Comparison of ENCODE assay signal across 18 cellular contexts in the genomic region with DNA sequence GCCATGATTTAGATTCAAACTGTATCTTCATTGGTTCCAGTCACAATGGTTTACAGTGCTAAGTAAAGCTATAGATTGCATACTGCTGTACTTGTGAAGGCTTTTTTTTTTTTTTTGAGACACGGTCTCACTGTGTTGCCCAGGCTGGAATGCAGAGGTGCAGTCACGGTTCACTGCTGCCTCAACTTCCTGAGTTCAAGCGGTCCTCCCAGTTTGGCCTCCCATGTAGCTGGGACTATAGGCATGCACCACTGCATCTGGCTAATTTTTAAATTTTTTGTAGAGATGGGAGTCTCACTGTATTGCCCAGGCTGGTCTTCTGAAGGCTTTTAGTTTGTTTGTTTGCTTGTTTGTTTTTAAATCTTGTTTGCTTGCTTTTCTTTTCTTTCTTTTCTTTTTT. TPM values are rescaled to one million over a fixed set of nuclear protein-coding genes. Genes with fewer than 3 reads are reported as not detected.
A peak's percentile ranks its signal among the peaks of the same experiment; 100 is the strongest.
DNase-seq lines count a peak whose midpoint lies in the region; ATAC-seq and TF ChIP-seq lines count a peak whose summit lies in the region.
"Had no signal": no experiment of that assay in that cellular context is flagged by ENCODE, and none has a peak within 500 bp of the region (broad histone marks: within the 10 kb centered on the region; RNA-seq: fewer than 3 reads in every experiment).

No MANE protein-coding gene starts in this region.

- H3K36me3 ChIP-seq in endodermal cell (ENCODE audit: control insufficient read depth, insufficient read depth, low read length) (peaks cover 36% of the 10 kb centered on the region), esophagus muscularis mucosa (peaks cover 0 to 6% (median 5%) of the 10 kb centered on the region in 4 donors)
- H3K36me3 ChIP-seq: adrenal gland had no signal

- H3K27me3 ChIP-seq in endodermal cell (ENCODE audit: control insufficient read depth, insufficient read depth, low read length, poor library complexity, severe bottlenecking), result no peaks in the 10 kb centered on the region
- H3K27me3 ChIP-seq in esophagus muscularis mucosa, result no peaks in the 10 kb centered on the region
- H3K27me3 ChIP-seq: adrenal gland had no signal

- WGBS in endodermal cell (ENCODE audit: insufficient coverage in 1 of 2, insufficient read length in 1 of 2), 2 experiments, result 90 to 92% methylated on average over 3 of the region's 3 CpGs
- WGBS in esophagus muscularis mucosa, result 90% methylated on average over 3 of the region's 3 CpGs

- no peak overlapping the region for H3K4me3 ChIP-seq in endodermal cell (ENCODE audit: low read length)
- H3K4me3 ChIP-seq in esophagus muscularis mucosa, result no peak overlapping the region
- H3K4me3 ChIP-seq: adrenal gland, HAP-1, psoas muscle had no signal

- DNase-seq in T-helper 1 cell, result no peak
- peak; percentile 33 for DNase-seq in NAMALWA (ENCODE audit: low spot score)
- no peak for DNase-seq in endodermal cell
- DNase-seq in neural crest cell (ENCODE audit: low read depth, low spot score), result no peak
- DNase-seq in NCI-H2081 treated with DMSO at 0.1 percent for 48 hours (lab: John Stamatoyannopoulos, UW), result no peak
- DNase-seq in esophagus muscularis mucosa (ENCODE audit: extremely low spot score), result no peak
- DNase-seq: 8988T; activated CD8-positive, alpha-beta memory T cell treated with anti-CD3 and anti-CD28 coated beads for 24 hours; adrenal gland; effector CD4-positive, alpha-beta T cell; left colon; NCI-H187; NCI-H524; psoas muscle had no signal

- peaks cover 19% of the 10 kb centered on the region for H3K4me1 Mint-ChIP-seq in T-helper 1 cell treated with Interleukin-12 subunit alpha and Interleukin-12 subunit beta and Interleukin-4 antibody, amounts not matched to agents 30 μg/mL and 1 μg/mL, for 36 hours (ENCODE audit: low read depth)
- peaks cover 14% of the 10 kb centered on the region for H3K4me1 Mint-ChIP-seq in endodermal cell
- peaks cover 23% of the 10 kb centered on the region for H3K4me1 Mint-ChIP-seq in neural crest cell

- no peak for TF ChIP-seq EP300 in esophagus muscularis mucosa (IDR thresholded peaks at IDR 0.05)

- intact Hi-C loops in esophagus muscularis mucosa (cut with DNase I), result no loop called here

- H3K9me3 Mint-ChIP-seq in T-helper 1 cell treated with Interleukin-12 subunit alpha and Interleukin-12 subunit beta and Interleukin-4 antibody, amounts not matched to agents 30 μg/mL and 1 μg/mL, for 36 hours, result no peaks in the 10 kb centered on the region
- no peaks in the 10 kb centered on the region for H3K9me3 Mint-ChIP-seq in endodermal cell
- H3K9me3 Mint-ChIP-seq in neural crest cell, result no peaks in the 10 kb centered on the region
- H3K9me3 Mint-ChIP-seq: activated T-helper 17 cell treated with anti-CD3 and anti-CD28 coated beads, Interleukin-2, amount 50 U/mL, for 72 hours had no signal

- H3K4me1 ChIP-seq in endodermal cell (ENCODE audit: control insufficient read depth, insufficient read depth, low read length) (no peaks in the 10 kb centered on the region), esophagus muscularis mucosa (peaks cover 30 to 67% (median 55%) of the 10 kb centered on the region in 4 donors)

- ATAC-seq in HG03139 (IDR thresholded peaks at IDR 0.05; ENCODE audit: unreplicated experiment), result no peak
- ATAC-seq: activated T-helper 17 cell treated with anti-CD3 and anti-CD28 coated beads, Interleukin-2, amount 50 U/mL, for 72 hours; left colon; psoas muscle had no signal

- TF ChIP-seq CTCF in endodermal cell (conservative IDR thresholded peaks at IDR 0.05) (no peak), neural crest cell (conservative IDR thresholded peaks at IDR 0.05) (no peak), esophagus muscularis mucosa (IDR thresholded peaks at IDR 0.05) (no peak)

- peaks cover 14% of the 10 kb centered on the region for H3K36me3 Mint-ChIP-seq in T-helper 1 cell treated with Interleukin-12 subunit alpha and Interleukin-12 subunit beta and Interleukin-4 antibody, amounts not matched to agents 30 μg/mL and 1 μg/mL, for 36 hours (ENCODE audit: low read depth)
- H3K36me3 Mint-ChIP-seq in endodermal cell (ENCODE audit: low read depth), result peaks cover 43% of the 10 kb centered on the region
- H3K36me3 Mint-ChIP-seq in neural crest cell (ENCODE audit: low read depth), result peaks cover 9% of the 10 kb centered on the region

- TF ChIP-seq POLR2A in esophagus muscularis mucosa (IDR thresholded peaks at IDR 0.05; ENCODE audit: low read depth), result no peak

- H3K27me3 Mint-ChIP-seq in T-helper 1 cell treated with Interleukin-12 subunit alpha and Interleukin-12 subunit beta and Interleukin-4 antibody, amounts not matched to agents 30 μg/mL and 1 μg/mL, for 36 hours (ENCODE audit: low read depth), result no peaks in the 10 kb centered on the region
- H3K27me3 Mint-ChIP-seq in endodermal cell (ENCODE audit: insufficient read depth) (no peaks in the 10 kb centered on the region), neural crest cell (ENCODE audit: low read depth) (no peaks in the 10 kb centered on the region)
- H3K27me3 Mint-ChIP-seq: activated T-helper 17 cell treated with anti-CD3 and anti-CD28 coated beads, Interleukin-2, amount 50 U/mL, for 72 hours had no signal

- H3K27ac ChIP-seq in endodermal cell (ENCODE audit: low read depth, low read length) (no peak overlapping the region), esophagus muscularis mucosa (replicated peaks in 1 of 4) (no peak overlapping the region)
- H3K27ac ChIP-seq: adrenal gland had no signal

- no peak overlapping the region for H3K9ac ChIP-seq in endodermal cell (ENCODE audit: extremely low read depth, low read length, poor library complexity, severe bottlenecking)

- H3K9me3 ChIP-seq in endodermal cell (ENCODE audit: control insufficient read depth, low read length), result no peaks in the 10 kb centered on the region
- no peaks in the 10 kb centered on the region for H3K9me3 ChIP-seq in esophagus muscularis mucosa
- H3K9me3 ChIP-seq: adrenal gland, HAP-1, psoas muscle had no signal

- peak overlapping the region; percentile 33 for H3K27ac Mint-ChIP-seq in T-helper 1 cell treated with Interleukin-12 subunit alpha and Interleukin-12 subunit beta and Interleukin-4 antibody, amounts not matched to agents 30 μg/mL and 1 μg/mL, for 36 hours
- peak overlapping the region; percentile 56 for H3K27ac Mint-ChIP-seq in endodermal cell
- H3K27ac Mint-ChIP-seq in neural crest cell (ENCODE audit: unreplicated experiment), result peak overlapping the region; percentile 70
- H3K27ac Mint-ChIP-seq: activated T-helper 17 cell treated with anti-CD3 and anti-CD28 coated beads, Interleukin-2, amount 50 U/mL, for 72 hours had no signal

- H3K4me3 Mint-ChIP-seq in T-helper 1 cell treated with Interleukin-12 subunit alpha and Interleukin-12 subunit beta and Interleukin-4 antibody, amounts not matched to agents 30 μg/mL and 1 μg/mL, for 36 hours, result no peak overlapping the region
- no peak overlapping the region for H3K4me3 Mint-ChIP-seq in endodermal cell
- no peak overlapping the region for H3K4me3 Mint-ChIP-seq in neural crest cell
- H3K4me3 Mint-ChIP-seq: activated T-helper 17 cell treated with anti-CD3 and anti-CD28 coated beads, Interleukin-2, amount 50 U/mL, for 72 hours had no signal

RNA-seq across cellular contexts. Expression of a gene that starts 24.9 kb away (rescaled TPM):
- total RNA-seq in endodermal cell (10 to 100 TPM; 65.1 to 84.4 TPM), neural crest cell (68.6 and 69.3 TPM in 2 replicates), esophagus muscularis mucosa (10 to 100 TPM; 50.3 to 64.3 (median 52.8) TPM)
- 39.3 TPM for polyA plus RNA-seq in endodermal cell (2013, experiment 1 of 2)
- polyA plus RNA-seq in endodermal cell (2013, experiment 2 of 2), result 37.1 TPM
